8 cellular contexts compared by ENCODE assay signal in the genomic region with DNA sequence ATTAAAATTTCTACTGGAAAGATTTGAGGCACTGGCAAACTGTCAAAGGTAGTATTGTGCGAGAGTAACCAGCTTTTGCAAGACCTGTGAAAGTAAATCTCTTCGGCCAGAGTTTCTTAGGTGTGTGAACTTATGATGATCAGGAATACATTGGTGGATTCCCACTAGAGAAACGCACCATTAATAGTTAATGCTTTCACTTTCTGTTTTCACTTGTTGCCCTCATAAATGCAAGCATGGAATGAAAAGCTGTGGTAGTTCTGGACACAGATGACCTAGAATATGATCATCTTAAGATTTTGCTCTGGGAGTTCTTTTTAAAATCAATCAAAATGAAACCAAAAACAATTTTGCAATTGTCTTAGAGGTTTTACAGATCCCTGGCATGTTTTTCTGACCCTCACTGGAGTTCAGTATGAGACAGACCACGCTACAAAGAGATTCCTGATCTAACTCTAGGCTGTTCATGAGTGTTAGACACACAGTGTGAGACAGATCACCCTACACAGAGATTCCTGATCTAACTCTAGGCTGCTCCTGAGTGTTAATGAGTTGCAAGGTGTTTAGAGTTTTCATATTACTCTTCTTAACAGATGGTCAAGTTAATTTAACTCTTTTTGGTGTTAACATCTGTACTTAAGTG.
DNase-seq lines count a peak whose midpoint lies in the region; ATAC-seq, FAIRE-seq and TF ChIP-seq lines count a peak whose summit lies in the region.
"Had no signal": no experiment of that assay in that cellular context is flagged by ENCODE, and none has a peak within 500 bp of the region (broad histone marks: within the 10 kb centered on the region; RNA-seq: fewer than 3 reads in every experiment).

No MANE protein-coding gene starts in this region.

- H3K36me3 ChIP-seq in GM12878 (ENCODE audit: control insufficient read depth in 2 of 2, insufficient read depth in 2 of 2, low read length in 1 of 2), result no peaks in the 10 kb centered on the region
- H3K36me3 ChIP-seq in ovary, result no peaks in the 10 kb centered on the region

- intact Hi-C loops in GM12878 (cut with micrococcal nuclease; ENCODE audit: unreplicated experiment) (no loop called here), ovary (cut with DNase I) (no loop called here)

- peak overlapping the region; percentile 70; the same call in 1 of the 2 replicates for H2AFZ ChIP-seq in GM12878 (ENCODE audit: control insufficient read depth, low read depth, low read length)

- WGBS in GM12878 (ENCODE audit: insufficient coverage, insufficient replicate concordance, low lambda C conversion rate, missing lambda C conversion rate), result 55% methylated on average over 4 of the region's 4 CpGs
- WGBS in ovary, 3 donors, result 5 to 11% (median 6%) methylated on average over 4 of the region's 4 CpGs

- DNase-seq in GM12878 (ENCODE audit: low read depth, low spot score) (no peak), ovary (no peak), DMS79 treated with DMSO at 0.1 percent for 48 hours (lab: John Stamatoyannopoulos, UW) (no peak), NCI-H774 (lab: John Stamatoyannopoulos, UW) (no peak), COLO829 (ENCODE audit: low spot score) (no peak)

- no peaks in the 10 kb centered on the region for H4K20me1 ChIP-seq in GM12878 (ENCODE audit: control insufficient read depth, insufficient read depth)

- RAD21 ChIA-PET in GM12878 (lab: Charles Lee; ENCODE audit: unreplicated experiment), result interaction anchor here (1.0 kb wide), 1 partner anchor 11 kb away, joined by 3 read pairs; no protein-coding TSS in a partner anchor

- H3K79me2 ChIP-seq in GM12878 (ENCODE audit: control insufficient read depth, insufficient read depth, low read length), result no peaks in the 10 kb centered on the region

- ATAC-seq in GM18870 (IDR thresholded peaks at IDR 0.05; ENCODE audit: unreplicated experiment) (peak; percentile 85), HG02884 (IDR thresholded peaks at IDR 0.05; ENCODE audit: unreplicated experiment) (peak; percentile 84), GM12878 (peak; percentile 68)

- H3K9ac ChIP-seq in GM12878 (ENCODE audit: control insufficient read depth, insufficient read depth, low read length), result no peak overlapping the region

- POLR2A ChIA-PET in GM12878 (lab: Charles Lee), result no interaction called here

- TF ChIP-seq EP300 in GM12878 (IDR thresholded peaks at IDR 0.05; ENCODE audit: borderline replicate concordance in 1 of 2, control insufficient read depth in 1 of 2, low read depth in 2 of 2, low read length in 2 of 2), result no peak
- TF ChIP-seq EP300 in ovary (IDR thresholded peaks at IDR 0.05), result no peak

- TF ChIP-seq POLR2A in GM12878 (IDR thresholded peaks at IDR 0.05; ENCODE audit: low read depth, low read length), result no peak
- no peak for TF ChIP-seq POLR2A in ovary (IDR thresholded peaks at IDR 0.05)

- CTCF ChIA-PET in GM12878 (lab: Yijun Ruan, JAX), result interaction anchor here (1.9 to 3.3 kb wide), 2 partner anchors 11 to 55 kb away, joined by 6 to 23 read pairs; no protein-coding TSS in a partner anchor

- BruUV-seq in GM12878 (replicated peaks; lab: Mats Ljungman, UMichigan), result no TSS peak

- FAIRE-seq in GM12878 (lab: Jason Lieb, UNC), result peak; percentile 38

- H3K9me3 ChIP-seq in GM12878 (replicated peaks; ENCODE audit: control insufficient read depth, insufficient read depth, low read length) (no peaks in the 10 kb centered on the region), ovary (no peaks in the 10 kb centered on the region)

- H3K4me3 ChIP-seq in GM12878 (0 out of 2 replicates have a peak overlapping the region, but pooled peaks have one; percentile 2), ovary (peak overlapping the region; percentile 15)
- H3K4me3 ChIP-seq: SK-N-MC had no signal

- H3K27me3 ChIP-seq in GM12878 (replicated peaks in 1 of 2; ENCODE audit: control insufficient read depth in 2 of 2, insufficient read depth in 2 of 2, low read length in 1 of 2) (no peaks in the 10 kb centered on the region), ovary (no peaks in the 10 kb centered on the region)

- H3K4me2 ChIP-seq in GM12878 (ENCODE audit: control insufficient read depth, insufficient read depth), result peak overlapping the region; percentile 59; the same call in 1 of the 2 replicates

- SMC1A ChIA-PET in GM12878 (lab: Charles Lee; ENCODE audit: uncharacterized antibody, unreplicated experiment), result no interaction called here

- H3K4me1 ChIP-seq in GM12878 (ENCODE audit: control insufficient read depth, insufficient read depth, low read length), result 0 out of 2 replicates have a peak, but pooled peaks cover 3% of the 10 kb centered on the region
- H3K4me1 ChIP-seq in ovary (ENCODE audit: insufficient read depth), result no peaks in the 10 kb centered on the region

- in situ Hi-C loops in GM12878 (cut with MboI), result no loop called here

- TF ChIP-seq CTCF in GM12878 (IDR thresholded peaks at IDR 0.05 in 2 of 3, conservative IDR thresholded peaks at IDR 0.05 in 1 of 3; ENCODE audit: control insufficient read depth in 2 of 3, extremely low read depth in 1 of 3, insufficient read depth in 1 of 3, low read depth in 3 of 3, low read length in 3 of 3) (no peak), ovary (IDR thresholded peaks at IDR 0.05) (no peak)

- H3K27ac ChIP-seq in GM12878 (ENCODE audit: control insufficient read depth, insufficient read depth), result no peak overlapping the region
- peak overlapping the region in 1 of 2 donors; percentile 48 for H3K27ac ChIP-seq in ovary
- H3K27ac ChIP-seq: SK-N-MC had no signal

- TF ChIP-seq RAD21 in GM12878 (IDR thresholded peaks at IDR 0.05; ENCODE audit: insufficient read depth, low read depth, low read length), result no peak

TF ChIP-seq in GM12878, 131 proteins besides CTCF, POLR2A, EP300 and RAD21:
- TF ChIP-seq, protein P1, sequence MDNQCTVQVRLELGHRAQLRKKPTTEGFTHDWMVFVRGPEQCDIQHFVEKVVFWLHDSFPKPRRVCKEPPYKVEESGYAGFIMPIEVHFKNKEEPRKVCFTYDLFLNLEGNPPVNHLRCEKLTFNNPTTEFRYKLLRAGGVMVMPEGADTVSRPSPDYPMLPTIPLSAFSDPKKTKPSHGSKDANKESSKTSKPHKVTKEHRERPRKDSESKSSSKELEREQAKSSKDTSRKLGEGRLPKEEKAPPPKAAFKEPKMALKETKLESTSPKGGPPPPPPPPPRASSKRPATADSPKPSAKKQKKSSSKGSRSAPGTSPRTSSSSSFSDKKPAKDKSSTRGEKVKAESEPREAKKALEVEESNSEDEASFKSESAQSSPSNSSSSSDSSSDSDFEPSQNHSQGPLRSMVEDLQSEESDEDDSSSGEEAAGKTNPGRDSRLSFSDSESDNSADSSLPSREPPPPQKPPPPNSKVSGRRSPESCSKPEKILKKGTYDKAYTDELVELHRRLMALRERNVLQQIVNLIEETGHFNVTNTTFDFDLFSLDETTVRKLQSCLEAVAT (IDR thresholded peaks at IDR 0.05), result no peak
- TF ChIP-seq IRF4 (IDR thresholded peaks at IDR 0.05; ENCODE audit: low read depth, low read length), result no peak
- no peak for TF ChIP-seq EZH2 (IDR thresholded peaks at IDR 0.05; ENCODE audit: borderline replicate concordance, control insufficient read depth, low read depth, low read length)
